Comparison of ENCODE assay signal across 8 cellular contexts in the genomic region with DNA sequence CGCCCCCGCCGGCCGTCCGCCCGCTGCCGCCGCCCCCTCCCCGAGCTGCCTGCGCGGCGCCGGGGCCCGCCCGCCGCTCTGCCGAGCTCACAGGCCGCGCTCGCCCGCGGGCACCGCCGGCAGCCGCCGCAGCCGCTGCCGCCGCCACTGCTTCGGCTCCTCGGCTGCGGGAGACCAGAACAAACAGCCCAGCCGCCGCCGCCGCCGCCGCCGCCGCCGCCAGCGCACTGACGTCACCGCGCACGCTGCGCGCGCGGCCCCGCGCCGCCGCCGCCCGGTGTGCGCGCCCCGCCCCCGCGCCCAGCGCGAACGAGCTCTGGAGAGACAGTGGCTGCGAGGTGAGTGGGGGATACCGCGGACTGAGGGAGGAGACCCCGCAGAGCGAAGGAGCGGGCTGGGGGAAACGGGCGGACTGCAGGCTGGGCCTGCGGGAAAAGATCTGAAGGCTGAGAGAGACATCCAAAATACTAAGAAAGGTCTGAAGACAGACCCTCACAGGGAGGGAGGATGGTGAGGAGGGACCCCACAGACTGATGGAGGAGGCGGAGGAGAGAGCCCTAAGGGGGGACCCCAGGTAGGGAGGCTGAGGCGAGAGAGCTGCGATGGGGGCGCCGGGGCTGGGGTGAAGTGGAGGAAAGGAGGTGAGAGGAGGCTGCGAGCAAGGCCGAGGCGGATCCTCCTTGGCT. TPM values are rescaled to one million over a fixed set of nuclear protein-coding genes. Genes with fewer than 3 reads are reported as not detected.
DNase-seq lines count a peak whose midpoint lies in the region; ATAC-seq and TF ChIP-seq lines count a peak whose summit lies in the region.

A gene (minus strand): TSS at position 229 of the 686 bp plus-strand sequence. CDS start 59,440 bp downstream, outside the sequence.

- H3K27me3 ChIP-seq in OCI-LY3 (ENCODE audit: low read depth, low read length) (no peaks in the 10 kb centered on the region), esophagus (ENCODE audit: control insufficient read depth in 1 of 2, insufficient read depth in 2 of 2, low read length in 2 of 2) (no peaks in the 10 kb centered on the region), muscle layer of duodenum (ENCODE audit: low read depth, low read length) (no peaks in the 10 kb centered on the region)

- TF ChIP-seq CTCF in OCI-LY3 (IDR thresholded peaks at IDR 0.05; ENCODE audit: low read depth, low read length): no peak

- H3K9me3 ChIP-seq in OCI-LY3 (ENCODE audit: insufficient read depth, low read length) (no peaks in the 10 kb centered on the region), esophagus (ENCODE audit: control insufficient read depth in 2 of 2, insufficient read depth in 1 of 2, low read depth in 1 of 2, low read length in 1 of 2) (no peaks in the 10 kb centered on the region), muscle layer of duodenum (ENCODE audit: control insufficient read depth in 1 of 2, low read length in 2 of 2) (no peaks in the 10 kb centered on the region)

- H3K4me2 ChIP-seq in OCI-LY3 (ENCODE audit: low read length): peak within 1 kb of the TSS; percentile 95

- DNase-seq in A172 (ENCODE audit: low spot score): peak; percentile 14
- peak; percentile 83 for DNase-seq in activated T-cell treated with anti-CD3 and anti-CD28 coated beads, Interleukin-2, amount 50 U/mL, for 1 hour
- DNase-seq in stimulated activated CD8-positive, alpha-beta memory T cell treated with anti-CD3 and anti-CD28 coated beads, Interleukin-7, amount 100 ng/mL, for 24 hours (ENCODE audit: low read depth): peak; percentile 45

- H3K27ac ChIP-seq in OCI-LY3 (ENCODE audit: low read length): peak within 1 kb of the TSS; percentile 94
- H3K27ac ChIP-seq in esophagus (ENCODE audit: low read depth in 2 of 2, low read length in 1 of 2): peak within 1 kb of the TSS; percentile 99 to 100
- H3K27ac ChIP-seq in muscle layer of duodenum (ENCODE audit: low read length): peak within 1 kb of the TSS; percentile 91

- peak within 1 kb of the TSS; percentile 93 for H3K9ac ChIP-seq in OCI-LY3 (ENCODE audit: low read length)

- H3K4me3 ChIP-seq in OCI-LY3 (ENCODE audit: low read length): peak within 1 kb of the TSS; percentile 85
- peak within 1 kb of the TSS; percentile 88 to 93 for H3K4me3 ChIP-seq in esophagus (ENCODE audit: low read depth in 1 of 2, low read length in 2 of 2)
- H3K4me3 ChIP-seq in muscle layer of duodenum (ENCODE audit: low read depth in 1 of 2, low read length in 2 of 2): peak within 1 kb of the TSS; percentile 86 to 92

- ATAC-seq in GM18520 (IDR thresholded peaks at IDR 0.05; ENCODE audit: unreplicated experiment) (peak; percentile 31), HG03196 (IDR thresholded peaks at IDR 0.05; ENCODE audit: unreplicated experiment) (peak; percentile 53)

- WGBS in esophagus, 2 donors: 2% methylated on average over 54 to 81 of the region's 81 CpGs

- H3K4me1 ChIP-seq in OCI-LY3 (ENCODE audit: low read length) (peaks cover 41% of the 10 kb centered on the region), esophagus (ENCODE audit: control insufficient read depth in 2 of 2, insufficient read depth in 2 of 2, low read length in 1 of 2) (peaks cover 0 to 6% of the 10 kb centered on the region in 2 donors), muscle layer of duodenum (ENCODE audit: control insufficient read depth in 1 of 2, insufficient read depth in 2 of 2, low read length in 2 of 2) (peaks cover 9 to 36% of the 10 kb centered on the region in 2 donors)

- peaks cover 55% of the 10 kb centered on the region for H4K20me1 ChIP-seq in OCI-LY3 (ENCODE audit: insufficient read depth, low read length)

- H2AFZ ChIP-seq in OCI-LY3 (ENCODE audit: low read depth, low read length): no peak within 1 kb of the TSS

- H3K36me3 ChIP-seq in OCI-LY3 (replicated peaks; ENCODE audit: low read depth, low read length): peaks cover 44% of the 10 kb centered on the region
- no peaks in the 10 kb centered on the region for H3K36me3 ChIP-seq in esophagus (ENCODE audit: control insufficient read depth in 2 of 2, insufficient read depth in 2 of 2, low read length in 1 of 2)
- H3K36me3 ChIP-seq in muscle layer of duodenum (ENCODE audit: control insufficient read depth in 1 of 2, insufficient read depth in 2 of 2, low read length in 2 of 2): peaks cover 0 to 5% of the 10 kb centered on the region in 2 donors

- peaks cover 91% of the 10 kb centered on the region for H3K79me2 ChIP-seq in OCI-LY3 (ENCODE audit: low read length)

RNA-seq across cellular contexts. Expression of the gene that starts here (rescaled TPM):
- total RNA-seq in A172 (2014; rRNA removed; shearing (Covaris generic)): 7.1 and 19.1 TPM in 2 replicates
- 10 to 100 TPM; 13.9 to 27.4 TPM for polyA plus RNA-seq in esophagus

Comparison
In these comparisons a context has a peak if more than half of its experiments do, and no peak if none do; other contexts are left out.
1. Peak in every context shown above with its lines: DNase-seq, ATAC-seq, H3K4me3 ChIP-seq and H3K27ac ChIP-seq.
2. DNase-seq: peak in every context shown above with its lines; median percentile 83 in activated T-cell treated with anti-CD3 and anti-CD28 coated beads, Interleukin-2, amount 50 U/mL, for 1 hour; 45 in stimulated activated CD8-positive, alpha-beta memory T cell treated with anti-CD3 and anti-CD28 coated beads, Interleukin-7, amount 100 ng/mL, for 24 hours; 14 in A172.